ENCODE assay signal across 1 cellular context in genomic region chr17:35433075-35433894, GRCh38.
TF ChIP-seq lines count a peak whose summit lies in the region.

No MANE protein-coding gene starts in this region.

TF ChIP-seq in SK-N-SH, 30 proteins besides CTCF, POLR2A, EP300 and RAD21 (continued from another document):
- peak; percentile 60 for TF ChIP-seq TEAD4 (IDR thresholded peaks at IDR 0.05; ENCODE audit: borderline replicate concordance, insufficient read depth)
- peak; percentile 69; the same call in 1 of the 2 replicates for TF ChIP-seq MAX (IDR thresholded peaks at IDR 0.05; ENCODE audit: low read depth)
- peak; percentile 33; the same call in 1 of the 2 replicates for TF ChIP-seq NFIC (IDR thresholded peaks at IDR 0.05; ENCODE audit: borderline replicate concordance)
